In the genomic region with DNA sequence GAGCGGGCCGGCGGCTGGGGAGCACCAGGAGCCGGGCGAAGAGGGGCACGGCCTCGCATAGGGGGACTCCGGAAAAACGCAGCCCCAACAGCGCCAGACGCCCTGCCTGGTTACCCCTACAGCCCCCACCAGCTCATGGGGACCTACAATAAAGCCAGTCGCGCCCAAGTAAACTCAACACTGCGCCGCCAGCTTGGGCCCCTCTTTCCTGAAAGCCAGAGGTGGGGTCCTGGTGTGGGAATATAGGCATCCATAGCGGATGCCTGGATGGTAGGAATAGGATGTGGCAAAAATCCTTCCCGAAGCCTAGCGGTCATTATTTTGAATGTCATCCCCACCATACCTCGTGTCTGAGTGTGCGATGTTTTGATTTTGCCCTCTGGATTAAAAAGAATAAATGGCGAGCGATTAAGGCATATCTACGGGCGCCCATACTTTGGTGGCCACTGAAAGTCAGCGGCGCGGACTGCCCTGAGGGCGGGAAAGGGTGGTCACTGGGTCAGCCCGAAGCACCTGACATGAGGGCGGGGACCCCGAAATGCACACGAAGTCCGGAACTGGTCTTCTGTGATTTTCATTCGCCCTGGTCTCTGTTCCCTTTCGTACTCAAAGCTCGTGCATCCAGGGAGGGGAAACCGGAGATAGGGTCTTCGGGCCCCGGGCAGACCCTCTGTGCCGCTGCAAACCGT, we compare ENCODE assay signal across 8 cellular contexts. TPM values are rescaled to one million over a fixed set of nuclear protein-coding genes. Genes with fewer than 3 reads are reported as not detected.
A peak's percentile ranks its signal among the peaks of the same experiment; 100 is the strongest.
DNase-seq lines count a peak whose midpoint lies in the region; ATAC-seq, FAIRE-seq and TF ChIP-seq lines count a peak whose summit lies in the region.

A gene with protein sequence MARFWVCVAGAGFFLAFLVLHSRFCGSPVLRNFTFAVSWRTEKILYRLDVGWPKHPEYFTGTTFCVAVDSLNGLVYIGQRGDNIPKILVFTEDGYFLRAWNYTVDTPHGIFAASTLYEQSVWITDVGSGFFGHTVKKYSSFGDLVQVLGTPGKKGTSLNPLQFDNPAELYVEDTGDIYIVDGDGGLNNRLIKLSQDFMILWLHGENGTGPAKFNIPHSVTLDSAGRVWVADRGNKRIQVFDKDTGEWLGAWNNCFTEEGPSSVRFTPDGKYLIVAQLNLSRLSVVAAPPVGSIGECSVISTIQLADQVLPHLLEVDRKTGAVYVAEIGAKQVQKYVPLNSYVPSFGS (plus strand): TSS at position 577 of the 689 bp plus-strand sequence. CDS start 184 bp downstream, outside the sequence.
A gene (minus strand): TSS at position 210 of the 689 bp plus-strand sequence. CDS start 847 bp downstream, outside the sequence.

- H3K36me3 Mint-ChIP-seq in WTC11, result peaks cover 9% of the 10 kb centered on the region
- peaks cover 0 to 4% (median 0%) of the 10 kb centered on the region in 3 donors for H3K36me3 Mint-ChIP-seq in immature natural killer cell

- peak within 1 kb of the TSS; percentile 92 for H3K4me3 Mint-ChIP-seq in WTC11
- peak within 1 kb of the TSS; percentile 95 to 99 (median 96) for H3K4me3 Mint-ChIP-seq in immature natural killer cell

- ATAC-seq in GM18861 (IDR thresholded peaks at IDR 0.05; ENCODE audit: unreplicated experiment) (peak; percentile 65), HG03103 (IDR thresholded peaks at IDR 0.05; ENCODE audit: low read depth, unreplicated experiment) (peak; percentile 68), WTC11 (peak; percentile 86)

- TF ChIP-seq CTCF in WTC11 (IDR thresholded peaks at IDR 0.05) (no peak), cardiac fibroblast (IDR thresholded peaks at IDR 0.05; ENCODE audit: low read depth, low read length) (no peak)

- H3K27me3 Mint-ChIP-seq in WTC11 (ENCODE audit: low read depth) (no peaks in the 10 kb centered on the region), immature natural killer cell (ENCODE audit: low read depth in 3 of 3) (peaks cover 4 to 15% (median 11%) of the 10 kb centered on the region in 3 donors)

- CTCF ChIA-PET in WTC11 (lab: Charles Lee), result interaction anchor here (0.9 to 1.5 kb wide), 3 partner anchors 10 to 25 kb away, joined by 3 to 6 read pairs (median 6); no protein-coding TSS in a partner anchor

- peaks cover 34% of the 10 kb centered on the region for H3K4me1 Mint-ChIP-seq in WTC11
- H3K4me1 Mint-ChIP-seq in immature natural killer cell, result peaks cover 60 to 77% of the 10 kb centered on the region in 2 donors

- POLR2A ChIA-PET in WTC11 (lab: Charles Lee), result interaction anchor here (1.0 to 1.8 kb wide), 4 partner anchors 8 to 14 kb away, joined by 3 to 10 read pairs (median 5); no protein-coding TSS in a partner anchor

- FAIRE-seq in A204.1 (lab: Jason Lieb, UNC), result peak; percentile 79

- DNase-seq in NCI-H2227 treated with DMSO at 0.1 percent for 48 hours (lab: John Stamatoyannopoulos, UW) (peak; percentile 92), WTC11 (ENCODE audit: low spot score) (peak; percentile 88), cardiac fibroblast (ENCODE audit: low read depth in 2 of 2) (peak; percentile 92 to 97), immature natural killer cell (peak; percentile 91 to 93 (median 92)), smooth muscle cell of the brain vasculature (ENCODE audit: low read depth, low spot score) (peak; percentile 74)

- H3K27ac Mint-ChIP-seq in WTC11, result peak within 1 kb of the TSS; percentile 81
- H3K27ac Mint-ChIP-seq in immature natural killer cell, result peak within 1 kb of the TSS; percentile 96 to 99 (median 98)

- peak within 1 kb of the TSS; percentile 92 for H3K4me3 ChIP-seq in cardiac fibroblast (replicated peaks in 1 of 2; ENCODE audit: low read depth in 2 of 2, low read length in 2 of 2)

- H3K9me3 Mint-ChIP-seq in WTC11 (no peaks in the 10 kb centered on the region), immature natural killer cell (no peaks in the 10 kb centered on the region)

TF ChIP-seq in WTC11, 78 proteins besides CTCF, POLR2A, EP300 and RAD21 (continues in another document):
- TF ChIP-seq PRRX2 (CRISPR knock-in tag; IDR thresholded peaks at IDR 0.05) (no peak), TCF7 (CRISPR knock-in tag; IDR thresholded peaks at IDR 0.05; ENCODE audit: low read depth) (no peak), NFATC4 (CRISPR knock-in tag; IDR thresholded peaks at IDR 0.05) (no peak), TP53 (CRISPR knock-in tag; IDR thresholded peaks at IDR 0.05) (no peak; the same call in 1 of the 2 replicates), ZNF232 (CRISPR knock-in tag; IDR thresholded peaks at IDR 0.05) (no peak), EMX1 (CRISPR knock-in tag; IDR thresholded peaks at IDR 0.05) (no peak), ZNF396 (CRISPR knock-in tag; IDR thresholded peaks at IDR 0.05; ENCODE audit: borderline replicate concordance) (no peak), SOX15 (CRISPR knock-in tag; IDR thresholded peaks at IDR 0.05) (no peak), ZNF138 (CRISPR knock-in tag; conservative IDR thresholded peaks at IDR 0.05) (no peak), TEAD4 (CRISPR knock-in tag; IDR thresholded peaks at IDR 0.05) (no peak), SP1 (CRISPR knock-in tag; conservative IDR thresholded peaks at IDR 0.05) (peak; percentile 39), ATF1 (CRISPR knock-in tag; IDR thresholded peaks at IDR 0.05) (no peak)
- TF ChIP-seq, protein P1, sequence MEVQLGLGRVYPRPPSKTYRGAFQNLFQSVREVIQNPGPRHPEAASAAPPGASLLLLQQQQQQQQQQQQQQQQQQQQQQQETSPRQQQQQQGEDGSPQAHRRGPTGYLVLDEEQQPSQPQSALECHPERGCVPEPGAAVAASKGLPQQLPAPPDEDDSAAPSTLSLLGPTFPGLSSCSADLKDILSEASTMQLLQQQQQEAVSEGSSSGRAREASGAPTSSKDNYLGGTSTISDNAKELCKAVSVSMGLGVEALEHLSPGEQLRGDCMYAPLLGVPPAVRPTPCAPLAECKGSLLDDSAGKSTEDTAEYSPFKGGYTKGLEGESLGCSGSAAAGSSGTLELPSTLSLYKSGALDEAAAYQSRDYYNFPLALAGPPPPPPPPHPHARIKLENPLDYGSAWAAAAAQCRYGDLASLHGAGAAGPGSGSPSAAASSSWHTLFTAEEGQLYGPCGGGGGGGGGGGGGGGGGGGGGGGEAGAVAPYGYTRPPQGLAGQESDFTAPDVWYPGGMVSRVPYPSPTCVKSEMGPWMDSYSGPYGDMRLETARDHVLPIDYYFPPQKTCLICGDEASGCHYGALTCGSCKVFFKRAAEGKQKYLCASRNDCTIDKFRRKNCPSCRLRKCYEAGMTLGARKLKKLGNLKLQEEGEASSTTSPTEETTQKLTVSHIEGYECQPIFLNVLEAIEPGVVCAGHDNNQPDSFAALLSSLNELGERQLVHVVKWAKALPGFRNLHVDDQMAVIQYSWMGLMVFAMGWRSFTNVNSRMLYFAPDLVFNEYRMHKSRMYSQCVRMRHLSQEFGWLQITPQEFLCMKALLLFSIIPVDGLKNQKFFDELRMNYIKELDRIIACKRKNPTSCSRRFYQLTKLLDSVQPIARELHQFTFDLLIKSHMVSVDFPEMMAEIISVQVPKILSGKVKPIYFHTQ (CRISPR knock-in tag; IDR thresholded peaks at IDR 0.05), result no peak
- TF ChIP-seq, protein P2, sequence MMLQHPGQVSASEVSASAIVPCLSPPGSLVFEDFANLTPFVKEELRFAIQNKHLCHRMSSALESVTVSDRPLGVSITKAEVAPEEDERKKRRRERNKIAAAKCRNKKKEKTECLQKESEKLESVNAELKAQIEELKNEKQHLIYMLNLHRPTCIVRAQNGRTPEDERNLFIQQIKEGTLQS (CRISPR knock-in tag; conservative IDR thresholded peaks at IDR 0.05), result no peak
- TF ChIP-seq, protein P3, sequence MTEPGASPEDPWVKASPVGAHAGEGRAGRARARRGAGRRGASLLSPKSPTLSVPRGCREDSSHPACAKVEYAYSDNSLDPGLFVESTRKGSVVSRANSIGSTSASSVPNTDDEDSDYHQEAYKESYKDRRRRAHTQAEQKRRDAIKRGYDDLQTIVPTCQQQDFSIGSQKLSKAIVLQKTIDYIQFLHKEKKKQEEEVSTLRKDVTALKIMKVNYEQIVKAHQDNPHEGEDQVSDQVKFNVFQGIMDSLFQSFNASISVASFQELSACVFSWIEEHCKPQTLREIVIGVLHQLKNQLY (CRISPR knock-in tag; IDR thresholded peaks at IDR 0.05), result no peak
- TF ChIP-seq, protein P4, sequence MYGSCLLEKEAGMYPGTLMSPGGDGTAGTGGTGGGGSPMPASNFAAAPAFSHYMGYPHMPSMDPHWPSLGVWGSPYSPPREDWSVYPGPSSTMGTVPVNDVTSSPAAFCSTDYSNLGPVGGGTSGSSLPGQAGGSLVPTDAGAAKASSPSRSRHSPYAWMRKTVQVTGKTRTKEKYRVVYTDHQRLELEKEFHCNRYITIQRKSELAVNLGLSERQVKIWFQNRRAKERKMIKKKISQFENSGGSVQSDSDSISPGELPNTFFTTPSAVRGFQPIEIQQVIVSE (CRISPR knock-in tag; IDR thresholded peaks at IDR 0.05; ENCODE audit: borderline replicate concordance), result no peak
- TF ChIP-seq, protein P5, sequence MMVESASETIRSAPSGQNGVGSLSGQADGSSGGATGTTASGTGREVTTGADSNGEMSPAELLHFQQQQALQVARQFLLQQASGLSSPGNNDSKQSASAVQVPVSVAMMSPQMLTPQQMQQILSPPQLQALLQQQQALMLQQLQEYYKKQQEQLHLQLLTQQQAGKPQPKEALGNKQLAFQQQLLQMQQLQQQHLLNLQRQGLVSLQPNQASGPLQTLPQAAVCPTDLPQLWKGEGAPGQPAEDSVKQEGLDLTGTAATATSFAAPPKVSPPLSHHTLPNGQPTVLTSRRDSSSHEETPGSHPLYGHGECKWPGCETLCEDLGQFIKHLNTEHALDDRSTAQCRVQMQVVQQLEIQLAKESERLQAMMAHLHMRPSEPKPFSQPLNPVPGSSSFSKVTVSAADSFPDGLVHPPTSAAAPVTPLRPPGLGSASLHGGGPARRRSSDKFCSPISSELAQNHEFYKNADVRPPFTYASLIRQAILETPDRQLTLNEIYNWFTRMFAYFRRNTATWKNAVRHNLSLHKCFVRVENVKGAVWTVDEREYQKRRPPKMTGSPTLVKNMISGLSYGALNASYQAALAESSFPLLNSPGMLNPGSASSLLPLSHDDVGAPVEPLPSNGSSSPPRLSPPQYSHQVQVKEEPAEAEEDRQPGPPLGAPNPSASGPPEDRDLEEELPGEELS (CRISPR knock-in tag; IDR thresholded peaks at IDR 0.05), result no peak; the same call in 1 of the 2 replicates

RNA-seq across cellular contexts. Expression of the first gene that starts in this region (rescaled TPM):
- 17.2 to 19.9 TPM (median 18.8 TPM) in 3 replicates for total RNA-seq in WTC11 (2021)
- polyA plus RNA-seq in immature natural killer cell, result 10 to 100 TPM in 1 of 3 donors, 1 to 10 TPM in 2; 4.7 to 10.5 (median 9.5) TPM

RNA-seq across cellular contexts. Expression of the second gene that starts in this region (rescaled TPM):
- total RNA-seq in WTC11 (2021), result 73.6 to 94.6 TPM (median 74.3 TPM) in 3 replicates
- 10 to 100 TPM in 1 of 3 donors, 1 to 10 TPM in 2; 5.4 to 19.7 (median 6.8) TPM for polyA plus RNA-seq in immature natural killer cell

Comparison
In these comparisons a context has a peak if more than half of its experiments do, and no peak if none do; other contexts are left out.
1. Peak in every context shown above with its lines: DNase-seq, ATAC-seq and H3K4me3 ChIP-seq.